9 cellular contexts compared by ENCODE assay signal in the genomic region with DNA sequence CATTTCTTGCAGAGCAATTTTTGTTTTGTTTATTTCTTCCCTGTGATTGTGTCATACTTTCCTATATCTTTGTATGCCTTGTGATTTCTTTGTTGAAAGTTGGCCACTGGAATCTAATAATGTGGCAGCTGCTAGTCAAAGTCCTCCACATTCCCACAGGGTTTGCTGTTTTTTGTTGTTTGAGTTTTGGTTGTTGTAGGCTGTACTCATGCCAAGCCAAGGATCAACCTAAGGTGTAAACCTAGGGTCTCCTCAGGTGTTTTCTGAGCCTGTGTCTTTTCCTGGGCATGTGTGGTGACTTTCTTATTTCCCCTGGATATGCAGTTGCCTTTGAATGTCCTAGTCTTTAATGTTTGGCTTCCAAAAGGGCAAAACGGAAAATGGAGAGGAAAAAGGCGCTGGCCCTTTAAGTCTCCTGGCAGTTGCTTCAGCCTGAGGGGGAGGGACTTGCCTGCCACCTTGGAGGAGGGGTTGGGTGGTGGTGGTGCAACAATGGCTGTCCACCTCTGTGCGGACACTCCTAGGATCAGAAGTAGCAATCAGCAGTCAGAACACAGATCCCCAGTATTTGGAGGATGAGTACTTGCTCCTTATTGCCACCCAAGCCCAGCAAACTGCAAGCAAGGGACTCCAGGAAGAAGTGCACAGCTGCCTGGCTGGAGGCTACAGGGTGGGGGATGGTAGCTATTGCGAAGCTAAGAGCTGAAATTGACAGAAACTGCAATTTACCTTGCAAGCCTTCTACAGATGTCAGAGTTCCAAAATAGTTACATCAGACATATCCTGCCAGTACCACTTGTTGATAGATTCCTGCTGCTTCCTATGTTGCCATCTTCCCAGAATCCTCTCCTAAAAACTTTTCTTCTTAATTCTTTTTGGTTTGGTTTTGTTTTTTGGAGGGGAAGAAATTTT. TPM values are rescaled to one million over a fixed set of nuclear protein-coding genes. Genes with fewer than 3 reads are reported as not detected.
A peak's percentile ranks its signal among the peaks of the same experiment; 100 is the strongest.
DNase-seq lines count a peak whose midpoint lies in the region; ATAC-seq and TF ChIP-seq lines count a peak whose summit lies in the region.
"Had no signal": no experiment of that assay in that cellular context is flagged by ENCODE, and none has a peak within 500 bp of the region (broad histone marks: within the 10 kb centered on the region; RNA-seq: fewer than 3 reads in every experiment).

No MANE protein-coding gene starts in this region.

- ATAC-seq in activated CD4-positive, CD25-positive, alpha-beta regulatory T cell treated with anti-CD3 and anti-CD28 coated beads, Interleukin-2, amount 50 U/mL, for 24 hours: no peak
- no peak for ATAC-seq in GM21529 (IDR thresholded peaks at IDR 0.05; ENCODE audit: unreplicated experiment)

- H3K4me3 Mint-ChIP-seq in type B pancreatic cell: peak overlapping the region; percentile 89

- peaks cover 5% of the 10 kb centered on the region for H3K9me3 Mint-ChIP-seq in type B pancreatic cell

- WGBS in HUES64: 8% methylated on average over 4 of the region's 4 CpGs

- peak overlapping the region in 9 of 11 experiments; percentile 1 to 45 (median 21); a peak in 12 of 22 replicates for H3K4me2 ChIP-seq in BLaER1 treated with 17β-estradiol and CSF1 and Interleukin-3, amounts not matched to agents 10 nM and 100 nM

- H3K4me3 ChIP-seq in BLaER1 treated with 17β-estradiol and CSF1 and Interleukin-3, amounts not matched to agents 10 nM and 100 nM: no peak overlapping the region
- peak overlapping the region; percentile 63 for H3K4me3 ChIP-seq in HUES64 (ENCODE audit: low read length)

- no peak for TF ChIP-seq CTCF in type B pancreatic cell (conservative IDR thresholded peaks at IDR 0.05)

- no peaks in the 10 kb centered on the region for H4K20me1 ChIP-seq in BLaER1 treated with 17β-estradiol and CSF1 and Interleukin-3, amounts not matched to agents 10 nM and 100 nM

- H3K27ac Mint-ChIP-seq in type B pancreatic cell: peak overlapping the region; percentile 85

- peaks cover 3% of the 10 kb centered on the region for H3K36me3 Mint-ChIP-seq in type B pancreatic cell

- H3K4me1 ChIP-seq in BLaER1 treated with 17β-estradiol and CSF1 and Interleukin-3, amounts not matched to agents 10 nM and 100 nM: peaks cover 5 to 31% (median 16%) of the 10 kb centered on the region in 10 experiments; a peak in 19 of 20 replicates
- peaks cover 15% of the 10 kb centered on the region for H3K4me1 ChIP-seq in HUES64 (ENCODE audit: insufficient read depth, low read length)

- H3K27me3 ChIP-seq in BLaER1 treated with 17β-estradiol and CSF1 and Interleukin-3, amounts not matched to agents 10 nM and 100 nM: peaks cover 4 to 18% (median 10%) of the 10 kb centered on the region in 11 experiments
- H3K27me3 ChIP-seq in HUES64 (ENCODE audit: insufficient read depth, low read length): no peaks in the 10 kb centered on the region; the same call in 1 of the 2 replicates

- H3K4me1 Mint-ChIP-seq in type B pancreatic cell (ENCODE audit: unreplicated experiment): peaks cover 13% of the 10 kb centered on the region

- peaks cover 4 to 15% (median 8%) of the 10 kb centered on the region in 11 experiments for H3K9me3 ChIP-seq in BLaER1 treated with 17β-estradiol and CSF1 and Interleukin-3, amounts not matched to agents 10 nM and 100 nM (replicated peaks in 1 of 11)
- no peaks in the 10 kb centered on the region for H3K9me3 ChIP-seq in HUES64 (ENCODE audit: insufficient read depth, low read depth, low read length)

- peaks cover 10% of the 10 kb centered on the region for H3K27me3 Mint-ChIP-seq in type B pancreatic cell

- DNase-seq in SK-N-DZ (ENCODE audit: low spot score) (peak; percentile 62), iPS DF 19.7 (ENCODE audit: low read depth, low spot score) (peak; percentile 38), type B pancreatic cell (ENCODE audit: extremely low spot score, unreplicated experiment) (no peak), NCI-H1436 treated with DMSO at 0.1 percent for 48 hours (lab: John Stamatoyannopoulos, UW) (no peak)
- DNase-seq: left cardiac atrium had no signal

- H3K9ac ChIP-seq in BLaER1 treated with 17β-estradiol and CSF1 and Interleukin-3, amounts not matched to agents 10 nM and 100 nM: no peak overlapping the region
- H3K9ac ChIP-seq in HUES64 (ENCODE audit: low read depth, low read length): peak overlapping the region; percentile 70

- no peak overlapping the region for H3K27ac ChIP-seq in BLaER1 treated with 17β-estradiol and CSF1 and Interleukin-3, amounts not matched to agents 10 nM and 100 nM
- H3K27ac ChIP-seq in HUES64 (ENCODE audit: low read depth, low read length): peak overlapping the region; percentile 75

- H3K36me3 ChIP-seq in BLaER1 treated with 17β-estradiol and CSF1 and Interleukin-3, amounts not matched to agents 10 nM and 100 nM: no peaks in the 10 kb centered on the region
- no peaks in the 10 kb centered on the region for H3K36me3 ChIP-seq in HUES64 (ENCODE audit: insufficient read depth, low read length)

RNA-seq across cellular contexts. Expression of a gene that starts 5.6 kb away (rescaled TPM):
- 19.1 TPM for polyA plus RNA-seq in HUES64 (2013, experiment 1 of 2)
- polyA plus RNA-seq in HUES64 (2013, experiment 2 of 2): 20.2 TPM
- polyA plus RNA-seq in SK-N-DZ (2014; cell fraction: cytosol; rRNA removed): 12.7 and 13.0 TPM in 2 replicates
- 41.5 and 49.7 TPM in 2 replicates for polyA plus RNA-seq in SK-N-DZ (2014; cell fraction: nucleus; rRNA removed)
- total RNA-seq in type B pancreatic cell (ENCODE audit: low replicate concordance): 31.6 and 33.7 TPM in 2 replicates

Comparison
In these comparisons a context has a peak if more than half of its experiments do, and no peak if none do; other contexts are left out.
1. DNase-seq: peak in SK-N-DZ (single experiment) and iPS DF 19.7 (single experiment); none in type B pancreatic cell (single experiment) and NCI-H1436 treated with DMSO at 0.1 percent for 48 hours (single experiment).